Comparison of ENCODE assay signal across 9 cellular contexts in genomic region chr15:89775815-89776214, GRCh38. TPM values are rescaled to one million over a fixed set of nuclear protein-coding genes. Genes with fewer than 3 reads are reported as not detected.
DNase-seq lines count a peak whose midpoint lies in the region; ATAC-seq, FAIRE-seq and TF ChIP-seq lines count a peak whose summit lies in the region.
"Had no signal": no experiment of that assay in that cellular context is flagged by ENCODE, and none has a peak within 500 bp of the region (broad histone marks: within the 10 kb centered on the region; RNA-seq: fewer than 3 reads in every experiment).

No MANE protein-coding gene starts in this region.

- H3K9me2 ChIP-seq in HCT116 (ENCODE audit: insufficient read depth): no peaks in the 10 kb centered on the region

- H3K27me3 ChIP-seq in HCT116 (ENCODE audit: insufficient read depth, low read length) (no peaks in the 10 kb centered on the region), astrocyte (ENCODE audit: insufficient read depth, low read length) (no peaks in the 10 kb centered on the region), HepG2 (ENCODE audit: control insufficient read depth in 1 of 2, insufficient read depth in 2 of 2, low read length in 2 of 2) (peaks cover 2 to 8% of the 10 kb centered on the region in 2 experiments; a peak in 3 of 5 replicates), stomach (no peaks in the 10 kb centered on the region)

- no peak for TF ChIP-seq CTCF in HCT116 (IDR thresholded peaks at IDR 0.05 in 2 of 3, conservative IDR thresholded peaks at IDR 0.05 in 1 of 3; ENCODE audit: borderline replicate concordance in 1 of 3, insufficient read depth in 1 of 3, low read depth in 2 of 3, low read length in 2 of 3)
- no peak for TF ChIP-seq CTCF in astrocyte (IDR thresholded peaks at IDR 0.05; ENCODE audit: insufficient read depth, low read depth, low read length)
- TF ChIP-seq CTCF in HepG2 (CRISPR knock-in tag; IDR thresholded peaks at IDR 0.05): no peak
- no peak for TF ChIP-seq CTCF in stomach (IDR thresholded peaks at IDR 0.05)

- no peak for TF ChIP-seq RAD21 in HCT116 (IDR thresholded peaks at IDR 0.05; ENCODE audit: low read depth)
- no peak for TF ChIP-seq RAD21 in HepG2 (CRISPR knock-in tag; IDR thresholded peaks at IDR 0.05)

- CTCF ChIA-PET in HCT116 (lab: Charles Lee): interaction anchor here (2.5 kb wide), 1 partner anchor 15 kb away, joined by 10 read pairs; no protein-coding TSS in a partner anchor
- CTCF ChIA-PET in HepG2 (lab: Yijun Ruan, JAX; ENCODE audit: low intra/inter-chr PET ratio, low total read pairs): no interaction called here

- H3K4me3 ChIP-seq in HCT116 (replicated peaks in 1 of 2; ENCODE audit: low read depth in 1 of 2, low read length in 2 of 2) (no peak overlapping the region), astrocyte (ENCODE audit: insufficient read depth, low read depth, low read length) (peak overlapping the region; percentile 39), HepG2 (replicated peaks in 1 of 3; ENCODE audit: insufficient read depth in 1 of 3, low read depth in 2 of 3, low read length in 3 of 3) (peak overlapping the region in 1 of 3 experiments; percentile 29; a peak in 1 of 6 replicates), stomach (peak overlapping the region; percentile 35 to 47 (median 39))

- intact Hi-C loops in HCT116 (cut with micrococcal nuclease): no loop called here
- intact Hi-C loops in HepG2 (cut with micrococcal nuclease; ENCODE audit: unreplicated experiment): no loop called here
- intact Hi-C loops in stomach (cut with DNase I; ENCODE audit: low total_unique reads): no loop called here

- peaks cover 13% of the 10 kb centered on the region for H3K27me3 Mint-ChIP-seq in astrocyte (ENCODE audit: low read depth, unreplicated experiment)

- POLR2A ChIA-PET in HCT116 (lab: Charles Lee) (no interaction called here), HepG2 (lab: Yijun Ruan, JAX) (no interaction called here)

- H3K4me3 Mint-ChIP-seq in astrocyte (ENCODE audit: unreplicated experiment): no peak overlapping the region

- peaks cover 2% of the 10 kb centered on the region for H3K4me1 Mint-ChIP-seq in astrocyte (ENCODE audit: low read depth, unreplicated experiment)
- H3K4me1 Mint-ChIP-seq: nephron progenitor cell had no signal

- no peak for TF ChIP-seq EP300 in HepG2 (IDR thresholded peaks at IDR 0.05; ENCODE audit: low read depth in 2 of 2, low read length in 2 of 2)
- TF ChIP-seq EP300 in HepG2 (CRISPR knock-in tag; IDR thresholded peaks at IDR 0.05; ENCODE audit: borderline replicate concordance): no peak
- TF ChIP-seq EP300 in stomach (IDR thresholded peaks at IDR 0.05): no peak

- H3K27ac ChIP-seq in HCT116 (ENCODE audit: low read depth, low read length): peak overlapping the region; percentile 53; the same call in 1 of the 2 replicates
- H3K27ac ChIP-seq in astrocyte (ENCODE audit: low read depth, low read length): no peak overlapping the region
- no peak overlapping the region for H3K27ac ChIP-seq in HepG2 (ENCODE audit: extremely low read length, insufficient read depth, low read length)
- H3K27ac ChIP-seq in stomach: peak overlapping the region in 1 of 5 donors; percentile 11

- ATAC-seq in HCT116 (no peak), HepG2 (no peak)
- no peak for ATAC-seq in stimulated activated naive CD8-positive, alpha-beta T cell treated with anti-CD3 and anti-CD28 coated beads, Interleukin-15, Interleukin-2, amounts not matched to agents 100 U/mL and 50 U/mL, for 24 hours

- RAD21 ChIA-PET in HCT116 (lab: Charles Lee; ENCODE audit: low non-redundant PET in 1 of 2, low total read pairs in 2 of 2, uncharacterized antibody in 2 of 2, unreplicated experiment in 2 of 2): interaction anchor here in 1 of 2 experiments (1.0 kb wide), 1 partner anchor 99 kb away, joined by 3 read pairs; no protein-coding TSS in a partner anchor

- no peak overlapping the region for H3K27ac Mint-ChIP-seq in astrocyte (ENCODE audit: unreplicated experiment)
- H3K27ac Mint-ChIP-seq: nephron progenitor cell had no signal

- H3K9me3 ChIP-seq in HCT116 (ENCODE audit: control insufficient read depth in 1 of 2, insufficient read depth in 1 of 2, low read depth in 1 of 2, low read length in 2 of 2) (no peaks in the 10 kb centered on the region), astrocyte (ENCODE audit: insufficient read depth, low read depth, low read length) (no peaks in the 10 kb centered on the region), HepG2 (ENCODE audit: low read length) (no peaks in the 10 kb centered on the region), stomach (no peaks in the 10 kb centered on the region)

- TF ChIP-seq POLR2A in HCT116 (IDR thresholded peaks at IDR 0.05; ENCODE audit: borderline replicate concordance, extremely low read depth, insufficient read depth, insufficient read length) (no peak), HepG2 (IDR thresholded peaks at IDR 0.05; ENCODE audit: insufficient read depth in 1 of 2, low read depth in 2 of 2, low read length in 2 of 2) (no peak), stomach (IDR thresholded peaks at IDR 0.05) (no peak)

- H3K36me3 ChIP-seq in HCT116 (ENCODE audit: control insufficient read depth in 1 of 2, insufficient read depth in 2 of 2, low read length in 2 of 2) (no peaks in the 10 kb centered on the region), astrocyte (ENCODE audit: insufficient read depth, low read length) (no peaks in the 10 kb centered on the region), HepG2 (replicated peaks in 1 of 2; ENCODE audit: control insufficient read depth in 1 of 2, insufficient read depth in 2 of 2, low read length in 2 of 2) (no peaks in the 10 kb centered on the region), stomach (no peaks in the 10 kb centered on the region)

- H2AFZ ChIP-seq in HCT116 (ENCODE audit: low read depth, low read length, poor library complexity, severe bottlenecking) (no peak overlapping the region), astrocyte (ENCODE audit: low read depth, low read length) (peak overlapping the region; percentile 90), HepG2 (ENCODE audit: low read length) (no peak overlapping the region)

- peak overlapping the region; percentile 75 for H3K4me2 ChIP-seq in HCT116 (ENCODE audit: low read length)
- H3K4me2 ChIP-seq in astrocyte (ENCODE audit: low read length): peak overlapping the region; percentile 84
- peak overlapping the region; percentile 69 for H3K4me2 ChIP-seq in HepG2 (ENCODE audit: low read depth, low read length)

- no peaks in the 10 kb centered on the region for H3K79me2 ChIP-seq in HCT116 (ENCODE audit: insufficient read depth, low read length)
- no peaks in the 10 kb centered on the region for H3K79me2 ChIP-seq in astrocyte (ENCODE audit: insufficient read depth, low read length)
- no peaks in the 10 kb centered on the region for H3K79me2 ChIP-seq in HepG2 (ENCODE audit: insufficient read depth, low read length)

- H3K9me3 Mint-ChIP-seq in astrocyte (ENCODE audit: unreplicated experiment): no peaks in the 10 kb centered on the region
- H3K9me3 Mint-ChIP-seq: nephron progenitor cell had no signal

- FAIRE-seq in astrocyte (lab: Jason Lieb, UNC) (no peak), HepG2 (lab: Jason Lieb, UNC) (no peak)

- in situ Hi-C loops in HepG2 (cut with HindIII; ENCODE audit: extremely low pct_ligation_motif_present, low pct_unique_long_range_greater_than_20kb): no loop called here

- H3K9ac ChIP-seq in HCT116 (ENCODE audit: low read length) (peak overlapping the region; percentile 40; the same call in 1 of the 2 replicates), astrocyte (ENCODE audit: low read length) (no peak overlapping the region), HepG2 (ENCODE audit: insufficient read depth, low read depth, low read length) (no peak overlapping the region)

- H3K36me3 Mint-ChIP-seq in astrocyte (ENCODE audit: low read depth, unreplicated experiment): no peaks in the 10 kb centered on the region

- WGBS in HepG2 (ENCODE audit: low lambda C conversion rate): 87% methylated on average over 14 of the region's 14 CpGs
- WGBS in stomach, 5 donors: 68 to 93% (median 77%) methylated on average over 6 to 14 of the region's 14 CpGs

- H3K4me1 ChIP-seq in HCT116 (ENCODE audit: control insufficient read depth in 1 of 2, insufficient read depth in 2 of 2, low read length in 2 of 2) (peaks cover 6 to 39% of the 10 kb centered on the region in 2 experiments), astrocyte (ENCODE audit: insufficient read depth, low read length) (no peaks in the 10 kb centered on the region), HepG2 (ENCODE audit: insufficient read depth, low read length) (peaks cover 33% of the 10 kb centered on the region), stomach (peaks cover 12 to 18% (median 16%) of the 10 kb centered on the region in 4 donors)

- BruUV-seq in HCT116 (replicated peaks; lab: Mats Ljungman, UMichigan) (no TSS peak), HepG2 (replicated peaks; lab: Mats Ljungman, UMichigan) (no TSS peak)

- H4K20me1 ChIP-seq in HCT116 (ENCODE audit: insufficient read depth) (no peaks in the 10 kb centered on the region), astrocyte (ENCODE audit: insufficient read depth, low read length) (no peaks in the 10 kb centered on the region), HepG2 (ENCODE audit: insufficient read depth, low read length) (no peaks in the 10 kb centered on the region)

- DNase-seq in HCT116 (ENCODE audit: low read depth, low spot score): no peak
- no peak for DNase-seq in astrocyte (ENCODE audit: low read depth)
- no peak for DNase-seq in HepG2 (ENCODE audit: low spot score)
- no peak for DNase-seq in stomach
- DNase-seq in NCI-H1105 treated with DMSO at 0.1 percent for 48 hours (lab: John Stamatoyannopoulos, UW): no peak
- DNase-seq in stimulated activated naive CD8-positive, alpha-beta T cell treated with anti-CD3 and anti-CD28 coated beads, Interleukin-15, Interleukin-2, amounts not matched to agents 100 U/mL and 50 U/mL, for 24 hours: no peak
- no peak for DNase-seq in NCI-H748 (lab: John Stamatoyannopoulos, UW; ENCODE audit: unreplicated experiment)
- DNase-seq: NK-92 treated with Interleukin-12 subunit alpha and Interleukin-12 subunit beta, amount 100 ng/mL, for 24 hours had no signal

RNA-seq across cellular contexts. Expression of gene MESP2, which starts 0.3 kb away (rescaled TPM):
- total RNA-seq in HCT116 (2021; ENCODE audit: unreplicated experiment) (0.20 TPM), astrocyte (not detected in 2 replicates), HepG2 (2016; rRNA removed; fragmentation: Illumina TruSeq; extraction: Trizol) (not detected in 2 replicates), stomach (not detected)
- polyA plus RNA-seq in HCT116 (2012): 0.09 and 0.51 TPM in 2 replicates
- not detected in 2 replicates for total RNA-seq in HepG2 (2016; cell fraction: cytosol; rRNA removed; fragmentation: Illumina TruSeq; extraction: Trizol; ENCODE audit: low read depth)
- total RNA-seq in HepG2 (2016; cell fraction: insoluble cytoplasmic fraction; rRNA removed; fragmentation: Illumina TruSeq; extraction: Trizol): 0.13 TPM in 1 of 2 replicates, not detected in the other
- not detected in 2 replicates for total RNA-seq in HepG2 (2016; cell fraction: membrane; rRNA removed; fragmentation: Illumina TruSeq; extraction: Trizol)
- not detected in 2 replicates for total RNA-seq in HepG2 (2016; cell fraction: nucleus; rRNA removed; fragmentation: Illumina TruSeq; extraction: Trizol)
- polyA plus RNA-seq in HepG2 (2011; rRNA removed) (not detected in 2 replicates), stomach (under 1 TPM in 2 of 3 donors, not detected in 1; 0.43 to 0.56 TPM)
- not detected in 2 replicates for polyA plus RNA-seq in HepG2 (2011; cell fraction: cytosol; rRNA removed)
- polyA plus RNA-seq in HepG2 (2011; cell fraction: nucleus; rRNA removed): not detected in 2 replicates
- polyA plus RNA-seq in HepG2 (2012): not detected in 2 replicates
- not detected in 2 replicates for polyA plus RNA-seq in HepG2 (2016; cell fraction: cytosol; fragmentation: Illumina TruSeq; extraction: Trizol; ENCODE audit: low read depth)
- not detected in 2 replicates for polyA plus RNA-seq in HepG2 (2016; cell fraction: insoluble cytoplasmic fraction; fragmentation: Illumina TruSeq; extraction: Trizol; ENCODE audit: low read depth)
- polyA plus RNA-seq in HepG2 (2016; cell fraction: membrane; fragmentation: Illumina TruSeq; extraction: Trizol; ENCODE audit: low read depth): not detected in 2 replicates
- not detected in 2 replicates for polyA plus RNA-seq in HepG2 (2016; cell fraction: nucleus; fragmentation: Illumina TruSeq; extraction: Trizol; ENCODE audit: insufficient read depth, low read depth)
- not detected in 2 replicates for polyA minus RNA-seq in HepG2 (2011; rRNA and poly(A)+ RNA removed; ENCODE audit: low replicate concordance)
- not detected in 2 replicates for polyA minus RNA-seq in HepG2 (2011; cell fraction: cytosol; rRNA and poly(A)+ RNA removed)
- not detected in 2 replicates for polyA minus RNA-seq in HepG2 (2011; cell fraction: nucleus; rRNA and poly(A)+ RNA removed)

RNA-seq across cellular contexts. Expression of gene MESP1, which starts 24.8 kb away (rescaled TPM):
- total RNA-seq in HCT116 (2021; ENCODE audit: unreplicated experiment): 8.8 TPM
- 10.0 and 10.6 TPM in 2 replicates for polyA plus RNA-seq in HCT116 (2012)
- total RNA-seq in astrocyte: not detected in 2 replicates
- total RNA-seq in HepG2 (2016; rRNA removed; fragmentation: Illumina TruSeq; extraction: Trizol): not detected in 2 replicates
- total RNA-seq in HepG2 (2016; cell fraction: cytosol; rRNA removed; fragmentation: Illumina TruSeq; extraction: Trizol; ENCODE audit: low read depth): 0.09 TPM in 1 of 2 replicates, not detected in the other
- not detected in 2 replicates for total RNA-seq in HepG2 (2016; cell fraction: insoluble cytoplasmic fraction; rRNA removed; fragmentation: Illumina TruSeq; extraction: Trizol)
- total RNA-seq in HepG2 (2016; cell fraction: membrane; rRNA removed; fragmentation: Illumina TruSeq; extraction: Trizol): not detected in 2 replicates
- total RNA-seq in HepG2 (2016; cell fraction: nucleus; rRNA removed; fragmentation: Illumina TruSeq; extraction: Trizol): not detected in 2 replicates
- polyA plus RNA-seq in HepG2 (2011; rRNA removed): not detected in 2 replicates
- not detected in 2 replicates for polyA plus RNA-seq in HepG2 (2011; cell fraction: cytosol; rRNA removed)
- not detected in 2 replicates for polyA plus RNA-seq in HepG2 (2011; cell fraction: nucleus; rRNA removed)
- not detected in 2 replicates for polyA plus RNA-seq in HepG2 (2012)
- polyA plus RNA-seq in HepG2 (2016; cell fraction: cytosol; fragmentation: Illumina TruSeq; extraction: Trizol; ENCODE audit: low read depth): 0.09 TPM in 1 of 2 replicates, not detected in the other
- polyA plus RNA-seq in HepG2 (2016; cell fraction: insoluble cytoplasmic fraction; fragmentation: Illumina TruSeq; extraction: Trizol; ENCODE audit: low read depth): not detected in 2 replicates
- polyA plus RNA-seq in HepG2 (2016; cell fraction: membrane; fragmentation: Illumina TruSeq; extraction: Trizol; ENCODE audit: low read depth): not detected in 2 replicates
- polyA plus RNA-seq in HepG2 (2016; cell fraction: nucleus; fragmentation: Illumina TruSeq; extraction: Trizol; ENCODE audit: insufficient read depth, low read depth): not detected in 2 replicates
- polyA minus RNA-seq in HepG2 (2011; rRNA and poly(A)+ RNA removed; ENCODE audit: low replicate concordance): 1.7 TPM in 1 of 2 replicates, not detected in the other
- 1.3 TPM in 1 of 2 replicates, not detected in the other for polyA minus RNA-seq in HepG2 (2011; cell fraction: cytosol; rRNA and poly(A)+ RNA removed)
- polyA minus RNA-seq in HepG2 (2011; cell fraction: nucleus; rRNA and poly(A)+ RNA removed): 0.26 TPM in 1 of 2 replicates, not detected in the other
- total RNA-seq in stomach: 10 to 100 TPM in 1 of 5 donors, 1 to 10 TPM in 2, under 1 TPM in 1, not detected in 1; 0.58 to 60.5 (median 2.6) TPM
- polyA plus RNA-seq in stomach: 1 to 10 TPM; 1.2 to 1.7 (median 1.3) TPM

RNA-seq across cellular contexts. Expression of gene ANPEP, which starts 38.8 kb away (rescaled TPM):
- 1.5 TPM for total RNA-seq in HCT116 (2021; ENCODE audit: unreplicated experiment)
- polyA plus RNA-seq in HCT116 (2012): 0.26 and 0.29 TPM in 2 replicates
- total RNA-seq in astrocyte: 0.22 and 0.25 TPM in 2 replicates
- 34.6 and 60.4 TPM in 2 replicates for total RNA-seq in HepG2 (2016; rRNA removed; fragmentation: Illumina TruSeq; extraction: Trizol)
- 15.6 and 16.8 TPM in 2 replicates for total RNA-seq in HepG2 (2016; cell fraction: cytosol; rRNA removed; fragmentation: Illumina TruSeq; extraction: Trizol; ENCODE audit: low read depth)
- total RNA-seq in HepG2 (2016; cell fraction: insoluble cytoplasmic fraction; rRNA removed; fragmentation: Illumina TruSeq; extraction: Trizol): 26.1 and 65.2 TPM in 2 replicates
- 26.0 and 27.7 TPM in 2 replicates for total RNA-seq in HepG2 (2016; cell fraction: membrane; rRNA removed; fragmentation: Illumina TruSeq; extraction: Trizol)
- total RNA-seq in HepG2 (2016; cell fraction: nucleus; rRNA removed; fragmentation: Illumina TruSeq; extraction: Trizol): 86.6 and 113 TPM in 2 replicates
- polyA plus RNA-seq in HepG2 (2011; rRNA removed): 91.6 and 133 TPM in 2 replicates
- polyA plus RNA-seq in HepG2 (2011; cell fraction: cytosol; rRNA removed): 71.6 and 76.1 TPM in 2 replicates
- polyA plus RNA-seq in HepG2 (2011; cell fraction: nucleus; rRNA removed): 264 and 286 TPM in 2 replicates
- 157 and 182 TPM in 2 replicates for polyA plus RNA-seq in HepG2 (2012)
- polyA plus RNA-seq in HepG2 (2016; cell fraction: cytosol; fragmentation: Illumina TruSeq; extraction: Trizol; ENCODE audit: low read depth): 14.0 and 14.9 TPM in 2 replicates
- 44.3 and 62.9 TPM in 2 replicates for polyA plus RNA-seq in HepG2 (2016; cell fraction: insoluble cytoplasmic fraction; fragmentation: Illumina TruSeq; extraction: Trizol; ENCODE audit: low read depth)
- 31.7 and 35.7 TPM in 2 replicates for polyA plus RNA-seq in HepG2 (2016; cell fraction: membrane; fragmentation: Illumina TruSeq; extraction: Trizol; ENCODE audit: low read depth)
- 327 and 338 TPM in 2 replicates for polyA plus RNA-seq in HepG2 (2016; cell fraction: nucleus; fragmentation: Illumina TruSeq; extraction: Trizol; ENCODE audit: insufficient read depth, low read depth)
- polyA minus RNA-seq in HepG2 (2011; rRNA and poly(A)+ RNA removed; ENCODE audit: low replicate concordance): 0.07 and 103 TPM in 2 replicates
- 60.8 and 79.8 TPM in 2 replicates for polyA minus RNA-seq in HepG2 (2011; cell fraction: cytosol; rRNA and poly(A)+ RNA removed)
- polyA minus RNA-seq in HepG2 (2011; cell fraction: nucleus; rRNA and poly(A)+ RNA removed): 44.8 and 60.0 TPM in 2 replicates
- total RNA-seq in stomach: 10 to 100 TPM in 2 of 5 donors, 1 to 10 TPM in 2, under 1 TPM in 1; 0.89 to 41.7 (median 5.2) TPM
- polyA plus RNA-seq in stomach: 1 to 10 TPM; 1.9 to 7.2 (median 5.7) TPM

Comparison
In these comparisons a context has a peak if more than half of its experiments do, and no peak if none do; other contexts are left out.
1. H3K4me3 ChIP-seq: peak in astrocyte (single experiment) and stomach (4 of 4); none in HCT116 (0 of 2).
2. Peak in every context shown above with its lines, with median percentiles within 50 percentile points of each other: H3K4me2 ChIP-seq.